23 cellular contexts compared by ENCODE assay signal in genomic region chr11:77753230-77753629, GRCh38.
"Had no signal": no experiment of that assay in that cellular context is flagged by ENCODE, and none has a peak within 500 bp of the region (broad histone marks: within the 10 kb centered on the region; RNA-seq: fewer than 3 reads in every experiment).

No MANE protein-coding gene starts in this region.

- H3K4me3 ChIP-seq: breast epithelium, colonic mucosa, dorsolateral prefrontal cortex, esophagus muscularis mucosa, hepatocyte, lung, testis, uterus had no signal

- H3K4me2 ChIP-seq: hepatocyte had no signal

- H3K27me3 Mint-ChIP-seq: activated CD4-positive, alpha-beta memory T cell treated with anti-CD3 and anti-CD28 coated beads for 36 hours; activated naive CD8-positive, alpha-beta T cell treated with anti-CD3 and anti-CD28 coated beads, Interleukin-2, amount 10 ng/mL, durations not matched to agents 7 days and 5 days; effector memory CD8-positive, alpha-beta T cell; naive thymus-derived CD4-positive, alpha-beta T cell; stimulated activated naive B cell treated with anti-CD40 and anti-IgM and Interleukin-4, amounts not matched to agents 10 μg/mL and 1 μg/mL and 100 μg/mL, for 72 hours had no signal

- H3K27ac Mint-ChIP-seq: activated CD4-positive, alpha-beta memory T cell treated with anti-CD3 and anti-CD28 coated beads for 36 hours; activated naive CD4-positive, alpha-beta T cell treated with anti-CD3 and anti-CD28 coated beads for 36 hours; activated naive CD8-positive, alpha-beta T cell treated with anti-CD3 and anti-CD28 coated beads, Interleukin-2, amount 10 ng/mL, durations not matched to agents 7 days and 5 days; effector memory CD8-positive, alpha-beta T cell; stimulated activated naive B cell treated with anti-CD40 and anti-IgM and Interleukin-4, amounts not matched to agents 10 μg/mL and 1 μg/mL and 100 μg/mL, for 72 hours had no signal

- H3K4me3 Mint-ChIP-seq: activated CD4-positive, alpha-beta memory T cell treated with anti-CD3 and anti-CD28 coated beads for 36 hours; activated naive CD4-positive, alpha-beta T cell treated with anti-CD3 and anti-CD28 coated beads for 36 hours; activated naive CD8-positive, alpha-beta T cell treated with anti-CD3 and anti-CD28 coated beads, Interleukin-2, amount 10 ng/mL, durations not matched to agents 7 days and 5 days; effector memory CD8-positive, alpha-beta T cell; naive thymus-derived CD4-positive, alpha-beta T cell; stimulated activated naive B cell treated with anti-CD40 and anti-IgM and Interleukin-4, amounts not matched to agents 10 μg/mL and 1 μg/mL and 100 μg/mL, for 72 hours had no signal

- H3K27me3 ChIP-seq: breast epithelium, colonic mucosa, dorsolateral prefrontal cortex, esophagus muscularis mucosa, hepatocyte, testis, uterus had no signal

- ATAC-seq: effector memory CD8-positive, alpha-beta T cell; naive thymus-derived CD4-positive, alpha-beta T cell; stimulated activated naive B cell treated with anti-CD40 and anti-IgM and Interleukin-4, amounts not matched to agents 10 μg/mL and 1 μg/mL and 100 μg/mL, for 72 hours had no signal

- H3K36me3 ChIP-seq: breast epithelium, colonic mucosa, uterus had no signal

- H3K9me3 ChIP-seq: breast epithelium, colonic mucosa, esophagus muscularis mucosa, testis, uterus had no signal

- H2AFZ ChIP-seq: hepatocyte had no signal

- DNase-seq: activated CD4-positive, alpha-beta memory T cell treated with anti-CD3 and anti-CD28 coated beads for 36 hours; activated CD4-positive, alpha-beta T cell treated with anti-CD3 and anti-CD28 coated beads for 48 hours; activated effector memory CD4-positive, alpha-beta T cell treated with Interleukin-2 at 50 U/mL for 16 hours; activated naive CD4-positive, alpha-beta T cell treated with anti-CD3 and anti-CD28 coated beads for 36 hours; activated naive CD8-positive, alpha-beta T cell treated with anti-CD3 and anti-CD28 coated beads, Interleukin-2, amount 10 ng/mL, durations not matched to agents 7 days and 5 days; activated T-cell treated with anti-CD3 and anti-CD28 coated beads, Interleukin-2, amount 50 U/mL, for 48 hours; amniotic stem cell; colonic mucosa; dorsolateral prefrontal cortex; effector memory CD8-positive, alpha-beta T cell; glutamatergic neuron; kidney; naive thymus-derived CD4-positive, alpha-beta T cell; stimulated activated CD4-positive, alpha-beta T cell treated with anti-CD3 and anti-CD28 coated beads, Interleukin-2, amount 100 ng/mL, for 48 hours; stimulated activated CD8-positive, alpha-beta memory T cell treated with anti-CD3 and anti-CD28 coated beads, Interleukin-4, amount 100 ng/mL, for 48 hours; stimulated activated naive B cell treated with anti-CD40 and anti-IgM and Interleukin-4, amounts not matched to agents 10 μg/mL and 1 μg/mL and 100 μg/mL, for 72 hours; T1000; testis; uterus had no signal

- H3K4me1 ChIP-seq: breast epithelium, colonic mucosa, uterus had no signal

- H3K27ac ChIP-seq: breast epithelium, colonic mucosa, dorsolateral prefrontal cortex, esophagus muscularis mucosa, hepatocyte, testis, uterus had no signal

- H3K9me3 Mint-ChIP-seq: activated CD4-positive, alpha-beta memory T cell treated with anti-CD3 and anti-CD28 coated beads for 36 hours; activated naive CD4-positive, alpha-beta T cell treated with anti-CD3 and anti-CD28 coated beads for 36 hours; effector memory CD8-positive, alpha-beta T cell; naive thymus-derived CD4-positive, alpha-beta T cell; stimulated activated naive B cell treated with anti-CD40 and anti-IgM and Interleukin-4, amounts not matched to agents 10 μg/mL and 1 μg/mL and 100 μg/mL, for 72 hours had no signal
